In the genomic region with DNA sequence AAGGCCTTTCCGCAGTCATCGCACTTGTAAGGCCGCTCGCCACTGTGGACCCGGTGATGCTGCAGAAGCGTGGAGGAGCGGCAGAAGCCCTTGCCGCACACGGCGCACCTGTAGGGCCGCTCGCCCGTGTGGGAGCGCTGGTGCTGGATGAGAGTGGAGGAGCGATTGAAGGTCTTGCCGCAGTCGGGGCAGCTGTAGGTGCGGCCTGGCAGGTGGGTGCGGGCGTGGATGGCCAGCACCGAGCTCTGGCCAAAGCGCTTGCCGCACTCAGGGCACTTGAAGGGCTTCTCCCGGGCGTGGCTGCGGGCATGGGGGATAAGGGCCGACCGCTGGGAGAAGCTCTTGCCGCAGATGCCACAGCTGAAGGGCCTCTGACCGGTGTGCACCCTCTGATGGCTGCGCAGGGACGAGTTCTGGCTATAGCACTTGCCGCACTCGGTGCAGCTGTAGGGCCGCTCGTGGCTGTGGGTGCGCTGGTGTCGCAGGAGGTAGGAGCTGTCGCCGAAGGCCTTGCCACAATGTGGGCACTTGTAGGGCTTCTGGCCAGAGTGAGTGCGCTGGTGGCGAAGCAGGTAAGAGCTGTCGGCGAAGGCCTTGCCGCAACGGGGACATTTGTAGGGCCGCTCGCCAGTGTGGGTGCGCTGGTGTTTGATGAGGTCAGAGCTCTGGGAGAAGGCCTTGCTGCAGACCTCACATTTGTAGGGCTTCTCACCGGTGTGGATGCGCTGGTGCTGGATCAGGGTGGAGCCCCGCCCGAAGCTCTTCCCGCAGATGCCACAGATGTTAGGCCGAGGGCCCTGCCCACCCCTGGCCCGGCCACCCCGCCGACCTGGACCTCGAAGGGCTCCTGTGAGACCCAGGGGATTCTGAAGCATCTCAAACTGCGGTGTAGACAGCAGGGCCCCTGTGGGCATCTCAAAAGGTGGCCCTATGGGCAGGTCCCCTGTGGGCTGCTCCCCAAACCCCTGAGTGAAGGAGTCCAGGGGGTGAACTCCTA, we compare ENCODE assay signal across 14 cellular contexts.
A peak's percentile ranks its signal among the peaks of the same experiment; 100 is the strongest.
DNase-seq lines count a peak whose midpoint lies in the region; ATAC-seq and TF ChIP-seq lines count a peak whose summit lies in the region.
"Had no signal": no experiment of that assay in that cellular context is flagged by ENCODE, and none has a peak within 500 bp of the region (broad histone marks: within the 10 kb centered on the region; RNA-seq: fewer than 3 reads in every experiment).

No MANE protein-coding gene starts in this region.

- H3K4me3 Mint-ChIP-seq in activated naive CD4-positive, alpha-beta T cell treated with anti-CD3 and anti-CD28 coated beads, Interleukin-2, amount 50 U/mL, for 24 hours, result no peak overlapping the region
- peak overlapping the region; percentile 22 for H3K4me3 Mint-ChIP-seq in memory B cell
- peak overlapping the region; percentile 50 for H3K4me3 Mint-ChIP-seq in stimulated activated effector memory CD8-positive, alpha-beta T cell treated with anti-CD3 and anti-CD28 coated beads, Interleukin-12 subunit alpha, Interleukin-12 subunit beta, amount 100 ng/mL, for 72 hours

- ATAC-seq in memory B cell (ENCODE audit: low read depth), result no peak
- no peak for ATAC-seq in stimulated activated effector memory CD8-positive, alpha-beta T cell treated with anti-CD3 and anti-CD28 coated beads, Interleukin-12 subunit alpha, Interleukin-12 subunit beta, amount 100 ng/mL, for 72 hours

- no peaks in the 10 kb centered on the region for H3K9me3 Mint-ChIP-seq in activated naive CD4-positive, alpha-beta T cell treated with anti-CD3 and anti-CD28 coated beads, Interleukin-2, amount 50 U/mL, for 24 hours
- H3K9me3 Mint-ChIP-seq in memory B cell, result no peaks in the 10 kb centered on the region
- H3K9me3 Mint-ChIP-seq in stimulated activated effector memory CD8-positive, alpha-beta T cell treated with anti-CD3 and anti-CD28 coated beads, Interleukin-12 subunit alpha, Interleukin-12 subunit beta, amount 100 ng/mL, for 72 hours, result no peaks in the 10 kb centered on the region

- H3K27ac Mint-ChIP-seq in activated naive CD4-positive, alpha-beta T cell treated with anti-CD3 and anti-CD28 coated beads, Interleukin-2, amount 50 U/mL, for 24 hours, result peak overlapping the region; percentile 79
- H3K27ac Mint-ChIP-seq in memory B cell, result no peak overlapping the region
- H3K27ac Mint-ChIP-seq in stimulated activated effector memory CD8-positive, alpha-beta T cell treated with anti-CD3 and anti-CD28 coated beads, Interleukin-12 subunit alpha, Interleukin-12 subunit beta, amount 100 ng/mL, for 72 hours, result peak overlapping the region; percentile 39

- no peak for TF ChIP-seq CTCF in foreskin fibroblast (IDR thresholded peaks at IDR 0.05; ENCODE audit: low read depth, low read length)

- TF ChIP-seq POLR2A in Raji (IDR thresholded peaks at IDR 0.05; ENCODE audit: insufficient read depth, low read depth, low read length), result peak; percentile 19; the same call in 1 of the 2 replicates

- H3K4me3 ChIP-seq in foreskin fibroblast (ENCODE audit: low read depth in 1 of 2, low read length in 2 of 2), result no peak overlapping the region

- peaks cover 22% of the 10 kb centered on the region for H3K4me1 Mint-ChIP-seq in activated naive CD4-positive, alpha-beta T cell treated with anti-CD3 and anti-CD28 coated beads, Interleukin-2, amount 50 U/mL, for 24 hours
- peaks cover 20% of the 10 kb centered on the region for H3K4me1 Mint-ChIP-seq in memory B cell
- H3K4me1 Mint-ChIP-seq in stimulated activated effector memory CD8-positive, alpha-beta T cell treated with anti-CD3 and anti-CD28 coated beads, Interleukin-12 subunit alpha, Interleukin-12 subunit beta, amount 100 ng/mL, for 72 hours, result peaks cover 47% of the 10 kb centered on the region

- no peaks in the 10 kb centered on the region for H3K27me3 Mint-ChIP-seq in activated naive CD4-positive, alpha-beta T cell treated with anti-CD3 and anti-CD28 coated beads, Interleukin-2, amount 50 U/mL, for 24 hours
- no peaks in the 10 kb centered on the region for H3K27me3 Mint-ChIP-seq in memory B cell

- H3K36me3 Mint-ChIP-seq in activated naive CD4-positive, alpha-beta T cell treated with anti-CD3 and anti-CD28 coated beads, Interleukin-2, amount 50 U/mL, for 24 hours, result peaks cover 2% of the 10 kb centered on the region
- peaks cover 7% of the 10 kb centered on the region for H3K36me3 Mint-ChIP-seq in memory B cell
- peaks cover 50% of the 10 kb centered on the region for H3K36me3 Mint-ChIP-seq in stimulated activated effector memory CD8-positive, alpha-beta T cell treated with anti-CD3 and anti-CD28 coated beads, Interleukin-12 subunit alpha, Interleukin-12 subunit beta, amount 100 ng/mL, for 72 hours

- DNase-seq in activated naive CD4-positive, alpha-beta T cell treated with Interleukin-2 at 50 U/mL for 16 hours, result no peak
- DNase-seq in memory B cell (ENCODE audit: low spot score in 2 of 2) (no peak), HCEC 1CT (no peak), NCI-H2081 (lab: John Stamatoyannopoulos, UW) (no peak), foreskin fibroblast (no peak)
- no peak for DNase-seq in stimulated activated effector memory CD8-positive, alpha-beta T cell treated with anti-CD3 and anti-CD28 coated beads, Interleukin-12 subunit alpha, Interleukin-12 subunit beta, amount 100 ng/mL, for 72 hours (ENCODE audit: low spot score in 2 of 2)
- DNase-seq: GF-D8; GM23248; mammary epithelial cell; NCI-H2029; stimulated activated CD4-positive, alpha-beta T cell treated with anti-CD3 and anti-CD28 coated beads, Interleukin-4, amount 100 ng/mL, for 1 hour; uterus had no signal
